23 cellular contexts compared by ENCODE assay signal in genomic region chr2:8631465-8632005, GRCh38. TPM values are rescaled to one million over a fixed set of nuclear protein-coding genes. Genes with fewer than 3 reads are reported as not detected.
A peak's percentile ranks its signal among the peaks of the same experiment; 100 is the strongest.
DNase-seq lines count a peak whose midpoint lies in the region; ATAC-seq and TF ChIP-seq lines count a peak whose summit lies in the region.
"Had no signal": no experiment of that assay in that cellular context is flagged by ENCODE, and none has a peak within 500 bp of the region (broad histone marks: within the 10 kb centered on the region; RNA-seq: fewer than 3 reads in every experiment).

No MANE protein-coding gene starts in this region.

- H4K20me1 ChIP-seq in OCI-LY7 (ENCODE audit: insufficient read depth, low read length): no peaks in the 10 kb centered on the region

- CTCF ChIA-PET in activated CD4-positive, alpha-beta T cell treated with anti-CD3 and anti-CD28 coated beads for 36 hours (lab: Charles Lee): no interaction called here
- CTCF ChIA-PET in OCI-LY7 (lab: Charles Lee; ENCODE audit: unreplicated experiment): interaction anchor here (0.8 to 1.3 kb wide), 2 partner anchors 58 to 88 kb away, joined by 3 to 4 read pairs; no protein-coding TSS in a partner anchor

- no peaks in the 10 kb centered on the region for H3K9me2 ChIP-seq in OCI-LY7 (ENCODE audit: insufficient read depth, low read length)

- no peak for TF ChIP-seq CTCF in OCI-LY7 (conservative IDR thresholded peaks at IDR 0.05; ENCODE audit: low read length)

- peaks cover 16% of the 10 kb centered on the region; the same call in 1 of the 2 replicates for H3K79me2 ChIP-seq in OCI-LY7 (ENCODE audit: insufficient read depth, low read depth, low read length)

- peaks cover 6% of the 10 kb centered on the region for H3K4me1 Mint-ChIP-seq in activated CD4-positive, alpha-beta T cell treated with anti-CD3 and anti-CD28 coated beads for 36 hours
- H3K4me1 Mint-ChIP-seq in naive thymus-derived CD8-positive, alpha-beta T cell: peaks cover 0 to 10% (median 9%) of the 10 kb centered on the region in 4 donors
- H3K4me1 Mint-ChIP-seq in stimulated activated memory B cell treated with anti-CD40 and anti-IgM and Interleukin-4, amounts not matched to agents 10 μg/mL and 1 μg/mL and 100 μg/mL, for 72 hours: peaks cover 19% of the 10 kb centered on the region

- peak overlapping the region; percentile 93 for H3K4me2 ChIP-seq in OCI-LY7 (ENCODE audit: low read length)

- no TSS peak for BruUV-seq in OCI-LY7 (replicated peaks; lab: Mats Ljungman, UMichigan)

- ATAC-seq in activated CD4-positive, alpha-beta T cell treated with anti-CD3 and anti-CD28 coated beads for 36 hours: no peak
- ATAC-seq in naive thymus-derived CD8-positive, alpha-beta T cell: peak; percentile 35 to 41
- ATAC-seq in stimulated activated memory B cell treated with anti-CD40 and anti-IgM and Interleukin-4, amounts not matched to agents 10 μg/mL and 1 μg/mL and 100 μg/mL, for 72 hours: no peak
- no peak for ATAC-seq in GM18517 (IDR thresholded peaks at IDR 0.05; ENCODE audit: unreplicated experiment)
- ATAC-seq: foreskin keratinocyte, PC-3 had no signal

- no peaks in the 10 kb centered on the region for H3K36me3 Mint-ChIP-seq in activated CD4-positive, alpha-beta T cell treated with anti-CD3 and anti-CD28 coated beads for 36 hours (ENCODE audit: low read depth)
- H3K36me3 Mint-ChIP-seq in naive thymus-derived CD8-positive, alpha-beta T cell: no peaks in the 10 kb centered on the region
- H3K36me3 Mint-ChIP-seq in stimulated activated memory B cell treated with anti-CD40 and anti-IgM and Interleukin-4, amounts not matched to agents 10 μg/mL and 1 μg/mL and 100 μg/mL, for 72 hours: no peaks in the 10 kb centered on the region
- H3K36me3 Mint-ChIP-seq: CD4-positive, CD25-positive, alpha-beta regulatory T cell had no signal

- POLR2A ChIA-PET in activated CD4-positive, alpha-beta T cell treated with anti-CD3 and anti-CD28 coated beads for 36 hours (lab: Charles Lee): no interaction called here
- POLR2A ChIA-PET in OCI-LY7 (lab: Charles Lee): interaction anchor here (0.9 to 3.1 kb wide), 19 partner anchors 11 to 154 kb away, joined by 3 to 29 read pairs (median 4); partner anchors contain the start of gene ID2
- POLR2A ChIA-PET in naive thymus-derived CD8-positive, alpha-beta T cell (lab: Charles Lee): interaction anchor here (1.8 kb wide), 1 partner anchor 50 kb away, joined by 4 read pairs; the partner anchor contains the start of gene ID2

- peaks cover 64% of the 10 kb centered on the region for H3K4me1 ChIP-seq in OCI-LY7 (ENCODE audit: insufficient read depth, low read length, poor library complexity, severe bottlenecking)
- H3K4me1 ChIP-seq: breast epithelium, foreskin keratinocyte had no signal

- peak; percentile 23 for DNase-seq in activated CD4-positive, alpha-beta T cell treated with anti-CD3 and anti-CD28 coated beads for 36 hours
- DNase-seq in activated CD4-positive, alpha-beta T cell treated with anti-CD3 and anti-CD28 coated beads for 1 hour: no peak
- DNase-seq in COLO668 (lab: John Stamatoyannopoulos, UW; ENCODE audit: unreplicated experiment): peak; percentile 46
- DNase-seq in OCI-LY7 (ENCODE audit: low spot score): peak; percentile 97
- peak in 2 of 10 donors; percentile 23 to 50 for DNase-seq in naive thymus-derived CD8-positive, alpha-beta T cell
- DNase-seq in mucosa of gallbladder (ENCODE audit: low spot score): no peak
- DNase-seq: dermis blood vessel endothelial cell; DND-41; foreskin keratinocyte; GOT3; kidney glomerular epithelial cell; midbrain; NCI-H187; NCI-H510A treated with DMSO at 0.1 percent for 48 hours; PC-3; stimulated activated CD4-positive, alpha-beta T cell treated with anti-CD3 and anti-CD28 coated beads, Interleukin-1b, Interleukin-23, amount 100 ng/mL, for 48 hours; stomach had no signal

- H3K9me3 ChIP-seq in OCI-LY7 (ENCODE audit: low read length): no peaks in the 10 kb centered on the region
- H3K9me3 ChIP-seq: breast epithelium, stomach had no signal

- H3K27me3 Mint-ChIP-seq in activated CD4-positive, alpha-beta T cell treated with anti-CD3 and anti-CD28 coated beads for 36 hours: no peaks in the 10 kb centered on the region
- peaks cover 0 to 1% (median 0%) of the 10 kb centered on the region in 5 donors for H3K27me3 Mint-ChIP-seq in naive thymus-derived CD8-positive, alpha-beta T cell
- peaks cover 13% of the 10 kb centered on the region for H3K27me3 Mint-ChIP-seq in stimulated activated memory B cell treated with anti-CD40 and anti-IgM and Interleukin-4, amounts not matched to agents 10 μg/mL and 1 μg/mL and 100 μg/mL, for 72 hours

- H3K4me3 Mint-ChIP-seq in activated CD4-positive, alpha-beta T cell treated with anti-CD3 and anti-CD28 coated beads for 36 hours: no peak overlapping the region
- H3K4me3 Mint-ChIP-seq in naive thymus-derived CD8-positive, alpha-beta T cell: peak overlapping the region in 3 of 10 donors; percentile 22 to 68 (median 38)
- H3K4me3 Mint-ChIP-seq in stimulated activated memory B cell treated with anti-CD40 and anti-IgM and Interleukin-4, amounts not matched to agents 10 μg/mL and 1 μg/mL and 100 μg/mL, for 72 hours: no peak overlapping the region
- H3K4me3 Mint-ChIP-seq: CD4-positive, CD25-positive, alpha-beta regulatory T cell; T-helper 2 cell treated with Interferon-gamma antibody and Interleukin-4, amounts not matched to agents 5 μg/mL and 100 μg/mL, for 36 hours had no signal

- H2AFZ ChIP-seq in OCI-LY7 (ENCODE audit: low read length): peak overlapping the region; percentile 29; the same call in 1 of the 2 replicates

- H3K9me3 Mint-ChIP-seq in activated CD4-positive, alpha-beta T cell treated with anti-CD3 and anti-CD28 coated beads for 36 hours (ENCODE audit: low read depth): no peaks in the 10 kb centered on the region
- H3K9me3 Mint-ChIP-seq in naive thymus-derived CD8-positive, alpha-beta T cell: no peaks in the 10 kb centered on the region
- no peaks in the 10 kb centered on the region for H3K9me3 Mint-ChIP-seq in stimulated activated memory B cell treated with anti-CD40 and anti-IgM and Interleukin-4, amounts not matched to agents 10 μg/mL and 1 μg/mL and 100 μg/mL, for 72 hours
- H3K9me3 Mint-ChIP-seq: CD4-positive, CD25-positive, alpha-beta regulatory T cell; T-helper 2 cell treated with Interferon-gamma antibody and Interleukin-4, amounts not matched to agents 5 μg/mL and 100 μg/mL, for 36 hours had no signal

- peak overlapping the region; percentile 89 for H3K27ac ChIP-seq in OCI-LY7 (ENCODE audit: low read depth, low read length, poor library complexity, severe bottlenecking)
- H3K27ac ChIP-seq: breast epithelium, epithelial cell of prostate, foreskin keratinocyte, stomach had no signal

- H3K4me3 ChIP-seq in OCI-LY7 (ENCODE audit: low read depth, low read length, poor library complexity, severe bottlenecking): peak overlapping the region; percentile 70
- H3K4me3 ChIP-seq: breast epithelium, stomach had no signal

- no peak overlapping the region for H3K27ac Mint-ChIP-seq in activated CD4-positive, alpha-beta T cell treated with anti-CD3 and anti-CD28 coated beads for 36 hours
- H3K27ac Mint-ChIP-seq in naive thymus-derived CD8-positive, alpha-beta T cell: peak overlapping the region in 5 of 10 donors; percentile 41 to 90 (median 62)
- no peak overlapping the region for H3K27ac Mint-ChIP-seq in stimulated activated memory B cell treated with anti-CD40 and anti-IgM and Interleukin-4, amounts not matched to agents 10 μg/mL and 1 μg/mL and 100 μg/mL, for 72 hours
- H3K27ac Mint-ChIP-seq: T-helper 2 cell treated with Interferon-gamma antibody and Interleukin-4, amounts not matched to agents 5 μg/mL and 100 μg/mL, for 36 hours had no signal

- intact Hi-C loops in activated CD4-positive, alpha-beta T cell treated with anti-CD3 and anti-CD28 coated beads for 36 hours (cut with DNase I, micrococcal nuclease): no loop called here
- intact Hi-C loops in OCI-LY7 (cut with micrococcal nuclease; ENCODE audit: unreplicated experiment): loop anchor here (1.0 kb wide), 1 partner anchor 50 kb away; no protein-coding TSS in a partner anchor

- H3K36me3 ChIP-seq in OCI-LY7 (ENCODE audit: insufficient read depth, low read length): no peaks in the 10 kb centered on the region
- H3K36me3 ChIP-seq: breast epithelium, stomach had no signal

RNA-seq across cellular contexts. Expression of gene ID2, which starts 50.3 kb away (rescaled TPM):
- total RNA-seq in activated CD4-positive, alpha-beta T cell treated with anti-CD3 and anti-CD28 coated beads for 36 hours: 100 to 1,000 TPM; 171 to 213 TPM
- total RNA-seq in OCI-LY7 (2014; rRNA removed; shearing (Covaris generic)): 439 and 498 TPM in 2 replicates
- 69.8 and 79.3 TPM in 2 replicates for total RNA-seq in OCI-LY7 (2022)
- 10 to 100 TPM; 67.1 to 67.6 TPM for total RNA-seq in naive thymus-derived CD8-positive, alpha-beta T cell
- 100 to 1,000 TPM; 368 to 630 (median 479) TPM for polyA plus RNA-seq in naive thymus-derived CD8-positive, alpha-beta T cell
- total RNA-seq in mucosa of gallbladder: 208 TPM

Comparison
In these comparisons a context has a peak if more than half of its experiments do, and no peak if none do; other contexts are left out.
1. DNase-seq: peak in activated CD4-positive, alpha-beta T cell treated with anti-CD3 and anti-CD28 coated beads for 36 hours (single experiment), COLO668 (single experiment) and OCI-LY7 (single experiment); none in activated CD4-positive, alpha-beta T cell treated with anti-CD3 and anti-CD28 coated beads for 1 hour (single experiment) and mucosa of gallbladder (single experiment).
2. ATAC-seq: peak in naive thymus-derived CD8-positive, alpha-beta T cell (2 of 2); none in activated CD4-positive, alpha-beta T cell treated with anti-CD3 and anti-CD28 coated beads for 36 hours (single experiment), stimulated activated memory B cell treated with anti-CD40 and anti-IgM and Interleukin-4, amounts not matched to agents 10 μg/mL and 1 μg/mL and 100 μg/mL, for 72 hours (single experiment) and GM18517 (single experiment).